9 cellular contexts compared by ENCODE assay signal in genomic region chr19:49441960-49442350, GRCh38. TPM values are rescaled to one million over a fixed set of nuclear protein-coding genes. Genes with fewer than 3 reads are reported as not detected.
DNase-seq lines count a peak whose midpoint lies in the region; ATAC-seq and TF ChIP-seq lines count a peak whose summit lies in the region.
"Had no signal": no experiment of that assay in that cellular context is flagged by ENCODE, and none has a peak within 500 bp of the region (broad histone marks: within the 10 kb centered on the region; RNA-seq: fewer than 3 reads in every experiment).

No MANE protein-coding gene starts in this region.

- H3K27ac ChIP-seq in right atrium auricular region (peak overlapping the region; percentile 89 to 90), subcutaneous abdominal adipose tissue (ENCODE audit: low read depth, low read length) (peak overlapping the region; percentile 23)

- peak overlapping the region; percentile 78 for H3K4me3 Mint-ChIP-seq in activated T-cell treated with anti-CD3 and anti-CD28 coated beads, Interleukin-2, amount 50 U/mL, for 4 hours
- peak overlapping the region; percentile 85 for H3K4me3 Mint-ChIP-seq in T-helper 17 cell

- H3K4me3 ChIP-seq in right atrium auricular region: peak overlapping the region; percentile 9 to 73
- H3K4me3 ChIP-seq in subcutaneous abdominal adipose tissue (ENCODE audit: low read depth in 1 of 5, low read length in 5 of 5): peak overlapping the region in 4 of 5 donors; percentile 47 to 82 (median 59)

- no peaks in the 10 kb centered on the region for H3K9me3 Mint-ChIP-seq in activated T-cell treated with anti-CD3 and anti-CD28 coated beads, Interleukin-2, amount 50 U/mL, for 4 hours

- no peak overlapping the region for H3K9ac ChIP-seq in subcutaneous abdominal adipose tissue (ENCODE audit: low read length in 5 of 5)

- H3K36me3 Mint-ChIP-seq in activated T-cell treated with anti-CD3 and anti-CD28 coated beads, Interleukin-2, amount 50 U/mL, for 4 hours (ENCODE audit: insufficient read depth): peaks cover 2% of the 10 kb centered on the region
- peaks cover 14% of the 10 kb centered on the region for H3K36me3 Mint-ChIP-seq in T-helper 17 cell (ENCODE audit: low read depth)

- DNase-seq in activated T-cell treated with anti-CD3 and anti-CD28 coated beads, Interleukin-2, amount 50 U/mL, for 4 hours: no peak
- no peak for DNase-seq in activated T-cell treated with anti-CD3 and anti-CD28 coated beads, Interleukin-2, amount 50 U/mL, for 1 hour
- DNase-seq in T-helper 17 cell (no peak), right atrium auricular region (ENCODE audit: low spot score) (no peak), nucleus accumbens (lab: John Stamatoyannopoulos, UW) (no peak), putamen (ENCODE audit: low spot score) (no peak)

- H3K4me1 Mint-ChIP-seq in activated T-cell treated with anti-CD3 and anti-CD28 coated beads, Interleukin-2, amount 50 U/mL, for 4 hours (ENCODE audit: low read depth): peaks cover 26% of the 10 kb centered on the region
- H3K4me1 Mint-ChIP-seq in T-helper 17 cell: peaks cover 41% of the 10 kb centered on the region

- H3K36me3 ChIP-seq in right atrium auricular region (no peaks in the 10 kb centered on the region), subcutaneous abdominal adipose tissue (ENCODE audit: control insufficient read depth in 5 of 5, insufficient read depth in 5 of 5, low read length in 5 of 5) (peaks cover 0 to 5% (median 3%) of the 10 kb centered on the region in 5 donors)

- peaks cover 55% of the 10 kb centered on the region for H3K27me3 Mint-ChIP-seq in activated T-cell treated with anti-CD3 and anti-CD28 coated beads, Interleukin-2, amount 50 U/mL, for 4 hours (ENCODE audit: low read depth)
- peaks cover 54% of the 10 kb centered on the region for H3K27me3 Mint-ChIP-seq in T-helper 17 cell

- no peaks in the 10 kb centered on the region for H3K9me3 ChIP-seq in T-helper 17 cell (ENCODE audit: control insufficient read depth, low read length, poor library complexity, severe bottlenecking)
- H3K9me3 ChIP-seq in right atrium auricular region: no peaks in the 10 kb centered on the region
- no peaks in the 10 kb centered on the region for H3K9me3 ChIP-seq in subcutaneous abdominal adipose tissue (ENCODE audit: control insufficient read depth in 5 of 5, low read length in 5 of 5)

- H3K27ac Mint-ChIP-seq in T-helper 17 cell: no peak overlapping the region

- H3K27me3 ChIP-seq in right atrium auricular region (no peaks in the 10 kb centered on the region), subcutaneous abdominal adipose tissue (ENCODE audit: control insufficient read depth in 5 of 5, insufficient read depth in 4 of 5, low read length in 5 of 5) (peaks cover 25 to 42% (median 32%) of the 10 kb centered on the region in 5 donors)

- H3K4me1 ChIP-seq in right atrium auricular region: peaks cover 0 to 16% of the 10 kb centered on the region in 2 donors
- peaks cover 3 to 31% (median 19%) of the 10 kb centered on the region in 5 donors for H3K4me1 ChIP-seq in subcutaneous abdominal adipose tissue (ENCODE audit: control insufficient read depth in 5 of 5, insufficient read depth in 5 of 5, low read length in 5 of 5)

- ATAC-seq in activated T-cell treated with anti-CD3 and anti-CD28 coated beads, Interleukin-2, amount 50 U/mL, for 4 hours: no peak
- ATAC-seq in T-helper 17 cell (no peak), GM19397 (IDR thresholded peaks at IDR 0.05; ENCODE audit: unreplicated experiment) (no peak)

- TF ChIP-seq CTCF in right atrium auricular region (IDR thresholded peaks at IDR 0.05): no peak

RNA-seq across cellular contexts. Expression of gene SLC17A7, which starts 0.6 kb away (rescaled TPM):
- total RNA-seq in activated T-cell treated with anti-CD3 and anti-CD28 coated beads, Interleukin-2, amount 50 U/mL, for 4 hours: under 1 TPM in 2 of 3 donors, not detected in 1; 0.08 to 0.13 TPM
- total RNA-seq in T-helper 17 cell: not detected
- under 1 TPM; 0.59 to 0.67 TPM for total RNA-seq in right atrium auricular region

RNA-seq across cellular contexts. Expression of gene PIH1D1, which starts 9.7 kb away (rescaled TPM):
- total RNA-seq in activated T-cell treated with anti-CD3 and anti-CD28 coated beads, Interleukin-2, amount 50 U/mL, for 4 hours: 100 to 1,000 TPM in 2 of 3 donors, 10 to 100 TPM in 1; 95.0 to 105 (median 105) TPM
- total RNA-seq in T-helper 17 cell: 100 to 1,000 TPM; 147 to 150 TPM
- 10 to 100 TPM; 55.8 to 61.5 TPM for total RNA-seq in right atrium auricular region

RNA-seq across cellular contexts. Expression of gene ALDH16A1, which starts 11.1 kb away (rescaled TPM):
- total RNA-seq in activated T-cell treated with anti-CD3 and anti-CD28 coated beads, Interleukin-2, amount 50 U/mL, for 4 hours: 10 to 100 TPM; 35.4 to 42.9 (median 35.8) TPM
- total RNA-seq in T-helper 17 cell (10 to 100 TPM; 34.8 to 38.0 TPM), right atrium auricular region (10 to 100 TPM in 1 of 2 donors, 1 to 10 TPM in 1; 9.5 to 18.5 TPM)

RNA-seq across cellular contexts. Expression of gene GFY, which starts 16.8 kb away (rescaled TPM):
- not detected for total RNA-seq in activated T-cell treated with anti-CD3 and anti-CD28 coated beads, Interleukin-2, amount 50 U/mL, for 4 hours
- total RNA-seq in T-helper 17 cell: not detected
- not detected for total RNA-seq in right atrium auricular region
- total RNA-seq: liver had no signal

RNA-seq across cellular contexts. Expression of gene PTH2, which starts 18.7 kb away (rescaled TPM):
- not detected for total RNA-seq in activated T-cell treated with anti-CD3 and anti-CD28 coated beads, Interleukin-2, amount 50 U/mL, for 4 hours
- not detected for total RNA-seq in T-helper 17 cell
- total RNA-seq in right atrium auricular region: not detected
- total RNA-seq: liver had no signal
